Comparison of ENCODE assay signal across 9 cellular contexts in genomic region chr5:65102501-65102825, GRCh38.
DNase-seq lines count a peak whose midpoint lies in the region; TF ChIP-seq lines count a peak whose summit lies in the region.
"Had no signal": no experiment of that assay in that cellular context is flagged by ENCODE, and none has a peak within 500 bp of the region (broad histone marks: within the 10 kb centered on the region; RNA-seq: fewer than 3 reads in every experiment).

No MANE protein-coding gene starts in this region.

- DNase-seq in T-helper 2 cell treated with Interferon-gamma antibody and Interleukin-4, amounts not matched to agents 5 μg/mL and 100 μg/mL, for 36 hours (ENCODE audit: low spot score) = no peak
- no peak for DNase-seq in T-helper 2 cell
- DNase-seq in NCI-H2227 treated with DMSO at 0.1 percent for 48 hours (lab: John Stamatoyannopoulos, UW) = peak; percentile 48
- DNase-seq in epithelial cell of prostate (ENCODE audit: low read depth, low spot score) = no peak
- no peak for DNase-seq in progenitor cell of endocrine pancreas (ENCODE audit: low spot score, unreplicated experiment)
- DNase-seq in amygdala (lab: John Stamatoyannopoulos, UW) = no peak
- no peak for DNase-seq in SK-N-DZ (ENCODE audit: low spot score)
- no peak for DNase-seq in ecto neural progenitor cell (ENCODE audit: low spot score)
- DNase-seq: DND-41 had no signal

- peak overlapping the region; percentile 69 for H3K27ac Mint-ChIP-seq in T-helper 2 cell treated with Interferon-gamma antibody and Interleukin-4, amounts not matched to agents 5 μg/mL and 100 μg/mL, for 36 hours
- H3K27ac Mint-ChIP-seq in progenitor cell of endocrine pancreas = peak overlapping the region; percentile 94

- peak overlapping the region; percentile 76 for H3K4me3 Mint-ChIP-seq in T-helper 2 cell treated with Interferon-gamma antibody and Interleukin-4, amounts not matched to agents 5 μg/mL and 100 μg/mL, for 36 hours
- peak overlapping the region; percentile 64 for H3K4me3 Mint-ChIP-seq in progenitor cell of endocrine pancreas (ENCODE audit: low read depth)

- peak overlapping the region; percentile 43 for H3K27ac ChIP-seq in epithelial cell of prostate

- peaks cover 30% of the 10 kb centered on the region for H3K4me1 Mint-ChIP-seq in T-helper 2 cell treated with Interferon-gamma antibody and Interleukin-4, amounts not matched to agents 5 μg/mL and 100 μg/mL, for 36 hours (ENCODE audit: low read depth)
- peaks cover 9% of the 10 kb centered on the region for H3K4me1 Mint-ChIP-seq in progenitor cell of endocrine pancreas (ENCODE audit: low read depth)

- H3K36me3 Mint-ChIP-seq in T-helper 2 cell treated with Interferon-gamma antibody and Interleukin-4, amounts not matched to agents 5 μg/mL and 100 μg/mL, for 36 hours (ENCODE audit: low read depth) = no peaks in the 10 kb centered on the region
- no peaks in the 10 kb centered on the region for H3K36me3 Mint-ChIP-seq in progenitor cell of endocrine pancreas (ENCODE audit: insufficient read depth)

- H3K27me3 Mint-ChIP-seq in T-helper 2 cell treated with Interferon-gamma antibody and Interleukin-4, amounts not matched to agents 5 μg/mL and 100 μg/mL, for 36 hours (ENCODE audit: low read depth) = peaks cover 31% of the 10 kb centered on the region
- H3K27me3 Mint-ChIP-seq in progenitor cell of endocrine pancreas = no peaks in the 10 kb centered on the region

- H3K9me3 Mint-ChIP-seq in T-helper 2 cell treated with Interferon-gamma antibody and Interleukin-4, amounts not matched to agents 5 μg/mL and 100 μg/mL, for 36 hours = no peaks in the 10 kb centered on the region
- H3K9me3 Mint-ChIP-seq in progenitor cell of endocrine pancreas (ENCODE audit: low read depth) = no peaks in the 10 kb centered on the region

- no peak for TF ChIP-seq CTCF in progenitor cell of endocrine pancreas (IDR thresholded peaks at IDR 0.05; ENCODE audit: unreplicated experiment)
